ENCODE assay signal across 11 cellular contexts in genomic region chr1:178870944-178871343, GRCh38. TPM values are rescaled to one million over a fixed set of nuclear protein-coding genes. Genes with fewer than 3 reads are reported as not detected.
DNase-seq lines count a peak whose midpoint lies in the region; ATAC-seq and TF ChIP-seq lines count a peak whose summit lies in the region.
"Had no signal": no experiment of that assay in that cellular context is flagged by ENCODE, and none has a peak within 500 bp of the region (broad histone marks: within the 10 kb centered on the region; RNA-seq: fewer than 3 reads in every experiment).

Gene ANGPTL1, minus strand, starts transcription at chr1:178871077. Its CDS starts 5,301 bp downstream, at chr1:178865776.

- no peak within 1 kb of the TSS for H3K4me3 Mint-ChIP-seq in progenitor cell of endocrine pancreas (ENCODE audit: low read depth)
- H3K4me3 Mint-ChIP-seq in activated naive CD8-positive, alpha-beta T cell treated with anti-CD3 and anti-CD28 coated beads for 36 hours: no peak within 1 kb of the TSS

- H3K4me3 ChIP-seq in AG10803 (ENCODE audit: low read length): no peak within 1 kb of the TSS
- H3K4me3 ChIP-seq: BLaER1 treated with 17β-estradiol and CSF1 and Interleukin-3, amounts not matched to agents 10 nM and 100 nM had no signal

- H3K27ac ChIP-seq in adipose tissue (ENCODE audit: low read depth, low read length): no peak within 1 kb of the TSS
- H3K27ac ChIP-seq: BLaER1 treated with 17β-estradiol and CSF1 and Interleukin-3, amounts not matched to agents 10 nM and 100 nM had no signal

- TF ChIP-seq CTCF in AG10803 (conservative IDR thresholded peaks at IDR 0.05; ENCODE audit: low read length) (no peak), progenitor cell of endocrine pancreas (IDR thresholded peaks at IDR 0.05; ENCODE audit: unreplicated experiment) (no peak)

- peak within 1 kb of the TSS; percentile 81 for H3K27ac Mint-ChIP-seq in progenitor cell of endocrine pancreas
- no peak within 1 kb of the TSS for H3K27ac Mint-ChIP-seq in activated naive CD8-positive, alpha-beta T cell treated with anti-CD3 and anti-CD28 coated beads for 36 hours

- POLR2A ChIA-PET in HEK293T (lab: Yijun Ruan, JAX): no interaction called here

- peak; percentile 67 for ATAC-seq in left ventricle myocardium superior

- no peaks in the 10 kb centered on the region for H3K9me3 Mint-ChIP-seq in progenitor cell of endocrine pancreas (ENCODE audit: low read depth)
- H3K9me3 Mint-ChIP-seq in activated naive CD8-positive, alpha-beta T cell treated with anti-CD3 and anti-CD28 coated beads for 36 hours: no peaks in the 10 kb centered on the region

- intact Hi-C loops in left ventricle myocardium superior (cut with micrococcal nuclease): no loop called here

- peaks cover 5% of the 10 kb centered on the region for H3K36me3 Mint-ChIP-seq in progenitor cell of endocrine pancreas (ENCODE audit: insufficient read depth)
- peaks cover 2% of the 10 kb centered on the region for H3K36me3 Mint-ChIP-seq in activated naive CD8-positive, alpha-beta T cell treated with anti-CD3 and anti-CD28 coated beads for 36 hours

- 18 to 53% (median 37%) methylated on average over 4 of the region's 4 CpGs for WGBS in adipose tissue, 3 donors

- peak; percentile 39 for DNase-seq in AG10803 (ENCODE audit: low read depth)
- DNase-seq in left ventricle myocardium superior: no peak
- DNase-seq in progenitor cell of endocrine pancreas (ENCODE audit: low spot score, unreplicated experiment): no peak
- no peak for DNase-seq in SW480 (ENCODE audit: low spot score)
- DNase-seq in activated naive CD8-positive, alpha-beta T cell treated with anti-CD3 and anti-CD28 coated beads for 36 hours: no peak
- DNase-seq in NCI-H146 treated with DMSO at 0.1 percent for 48 hours (lab: John Stamatoyannopoulos, UW; ENCODE audit: unreplicated experiment): no peak
- no peak for DNase-seq in HEK293T (ENCODE audit: extremely low spot score)
- DNase-seq: activated CD4-positive, alpha-beta T cell treated with anti-CD3 and anti-CD28 coated beads for 1 hour; NCI-H446 had no signal

- H3K4me1 Mint-ChIP-seq in progenitor cell of endocrine pancreas (ENCODE audit: low read depth): peaks cover 24% of the 10 kb centered on the region
- H3K4me1 Mint-ChIP-seq in activated naive CD8-positive, alpha-beta T cell treated with anti-CD3 and anti-CD28 coated beads for 36 hours: peaks cover 7% of the 10 kb centered on the region

- CTCF ChIA-PET in HEK293T (lab: Yijun Ruan, JAX): no interaction called here

- H3K27me3 Mint-ChIP-seq in progenitor cell of endocrine pancreas: no peaks in the 10 kb centered on the region
- H3K27me3 Mint-ChIP-seq in activated naive CD8-positive, alpha-beta T cell treated with anti-CD3 and anti-CD28 coated beads for 36 hours: no peaks in the 10 kb centered on the region

TF ChIP-seq in HEK293T, 16 proteins besides CTCF, POLR2A, EP300 and RAD21:
- no peak for TF ChIP-seq FOXK2 (IDR thresholded peaks at IDR 0.05)
- no peak for TF ChIP-seq NFRKB (IDR thresholded peaks at IDR 0.05)
- TF ChIP-seq CTBP1 (IDR thresholded peaks at IDR 0.05; ENCODE audit: borderline replicate concordance): no peak
- no peak for TF ChIP-seq ZNF384 (IDR thresholded peaks at IDR 0.05)
- no peak for TF ChIP-seq PKNOX1 (IDR thresholded peaks at IDR 0.05)
- no peak for TF ChIP-seq TARDBP (IDR thresholded peaks at IDR 0.05)
- no peak for TF ChIP-seq FOXM1 (IDR thresholded peaks at IDR 0.05; ENCODE audit: borderline replicate concordance)
- TF ChIP-seq FOXA1 (IDR thresholded peaks at IDR 0.05): no peak
- no peak for TF ChIP-seq L3MBTL2 (conservative IDR thresholded peaks at IDR 0.05)
- no peak for TF ChIP-seq BHLHE40 (IDR thresholded peaks at IDR 0.05; ENCODE audit: borderline replicate concordance)
- TF ChIP-seq HDGF (IDR thresholded peaks at IDR 0.05; ENCODE audit: borderline replicate concordance): no peak
- no peak for TF ChIP-seq LEF1 (IDR thresholded peaks at IDR 0.05; ENCODE audit: borderline replicate concordance)
- TF ChIP-seq SP1 (IDR thresholded peaks at IDR 0.05): no peak
- no peak for TF ChIP-seq ELF4 (IDR thresholded peaks at IDR 0.05)
- no peak for TF ChIP-seq ARNT (IDR thresholded peaks at IDR 0.05)
- no peak for TF ChIP-seq SUZ12 (IDR thresholded peaks at IDR 0.05)

RNA-seq across cellular contexts. Expression of gene ANGPTL1, which starts in this region (rescaled TPM):
- polyA plus RNA-seq in adipose tissue: 10 to 100 TPM in 2 of 3 donors, 1 to 10 TPM in 1; 9.4 to 24.3 (median 22.5) TPM
- total RNA-seq in left ventricle myocardium superior (6.6 TPM), progenitor cell of endocrine pancreas (0.22 TPM in 1 of 2 replicates, not detected in the other)
- not detected for total RNA-seq in activated naive CD8-positive, alpha-beta T cell treated with anti-CD3 and anti-CD28 coated beads for 36 hours
